Comparison of ENCODE assay signal across 23 cellular contexts in the genomic region with DNA sequence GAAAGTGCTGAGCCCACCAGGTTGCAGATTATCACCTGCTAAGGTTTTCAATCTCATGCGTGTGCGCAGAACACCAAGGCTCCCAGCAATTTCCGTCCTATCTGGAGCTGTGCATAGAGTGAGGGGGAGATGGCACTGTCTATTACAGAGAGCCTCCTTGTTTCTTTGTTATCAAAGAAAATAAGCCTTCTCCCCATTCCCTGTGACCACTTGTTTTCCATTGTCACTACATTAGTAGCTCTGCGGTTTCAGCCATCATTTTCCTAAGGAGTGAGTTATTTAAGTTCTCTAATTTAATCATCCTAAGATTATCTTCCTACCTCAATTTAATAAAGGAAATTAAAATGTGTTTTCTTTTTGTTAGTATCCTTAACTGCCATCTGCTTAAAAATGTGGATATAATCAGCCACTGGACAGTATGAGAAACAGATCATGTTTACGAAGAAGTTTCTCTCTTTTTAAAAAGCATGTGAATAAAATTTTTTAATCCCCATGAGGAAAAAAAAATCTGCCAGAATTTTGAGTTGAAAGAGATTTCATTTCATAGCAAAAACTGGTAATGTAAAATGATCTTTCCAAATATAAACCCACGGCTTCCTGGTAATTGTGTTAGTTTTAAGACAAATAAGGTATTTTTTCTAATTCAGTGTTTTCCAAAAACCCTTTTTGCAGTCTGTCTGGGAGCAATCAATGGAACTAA.
"Had no signal": no experiment of that assay in that cellular context is flagged by ENCODE, and none has a peak within 500 bp of the region (broad histone marks: within the 10 kb centered on the region; RNA-seq: fewer than 3 reads in every experiment).

No MANE protein-coding gene starts in this region.

- H3K4me1 ChIP-seq: colonic mucosa, esophagus squamous epithelium, psoas muscle, right lobe of liver, upper lobe of right lung had no signal

- H3K4me1 Mint-ChIP-seq: activated CD4-positive, alpha-beta T cell treated with anti-CD3 and anti-CD28 coated beads, Interleukin-2, amount 10 ng/mL, durations not matched to agents 24 days and 14 days had no signal

- H3K27ac Mint-ChIP-seq: activated CD4-positive, alpha-beta T cell treated with anti-CD3 and anti-CD28 coated beads, Interleukin-2, amount 10 ng/mL, durations not matched to agents 24 days and 14 days; activated naive CD8-positive, alpha-beta T cell; activated T-cell treated with anti-CD3 and anti-CD28 coated beads, Interleukin-2, amount 50 U/mL, for 72 hours; stimulated activated naive CD8-positive, alpha-beta T cell treated with anti-CD3 and anti-CD28 coated beads, Interleukin-15, Interleukin-2, amounts not matched to agents 100 ng/mL and 50 ng/mL, for 24 hours; T-helper 2 cell treated with Interferon-gamma antibody and Interleukin-4, amounts not matched to agents 5 μg/mL and 100 μg/mL, for 36 hours had no signal

- H3K9me3 Mint-ChIP-seq: activated CD4-positive, alpha-beta T cell treated with anti-CD3 and anti-CD28 coated beads, Interleukin-2, amount 10 ng/mL, durations not matched to agents 24 days and 14 days; stimulated activated naive CD8-positive, alpha-beta T cell treated with anti-CD3 and anti-CD28 coated beads, Interleukin-15, Interleukin-2, amounts not matched to agents 100 ng/mL and 50 ng/mL, for 24 hours; T-helper 2 cell treated with Interferon-gamma antibody and Interleukin-4, amounts not matched to agents 5 μg/mL and 100 μg/mL, for 36 hours had no signal

- H3K9me3 ChIP-seq: body of pancreas, colonic mucosa, esophagus squamous epithelium, mucosa of descending colon, right lobe of liver, thoracic aorta, upper lobe of right lung had no signal

- H3K4me3 ChIP-seq: body of pancreas, colonic mucosa, esophagus squamous epithelium, heart right ventricle, mucosa of descending colon, psoas muscle, right lobe of liver, thoracic aorta, upper lobe of right lung had no signal

- FAIRE-seq: islet of Langerhans had no signal

- H3K4me3 Mint-ChIP-seq: activated CD4-positive, alpha-beta T cell treated with anti-CD3 and anti-CD28 coated beads, Interleukin-2, amount 10 ng/mL, durations not matched to agents 24 days and 14 days; activated naive CD8-positive, alpha-beta T cell; activated T-cell treated with anti-CD3 and anti-CD28 coated beads, Interleukin-2, amount 50 U/mL, for 72 hours; naive thymus-derived CD8-positive, alpha-beta T cell; stimulated activated naive CD8-positive, alpha-beta T cell treated with anti-CD3 and anti-CD28 coated beads, Interleukin-15, Interleukin-2, amounts not matched to agents 100 ng/mL and 50 ng/mL, for 24 hours; T-helper 2 cell treated with Interferon-gamma antibody and Interleukin-4, amounts not matched to agents 5 μg/mL and 100 μg/mL, for 36 hours had no signal

- ATAC-seq: activated T-cell treated with anti-CD3 and anti-CD28 coated beads, Interleukin-2, amount 50 U/mL, for 72 hours; body of pancreas; heart right ventricle; left colon; mucosa of descending colon; naive thymus-derived CD8-positive, alpha-beta T cell; psoas muscle; right lobe of liver; upper lobe of right lung had no signal

- H3K27me3 ChIP-seq: body of pancreas, colonic mucosa, esophagus squamous epithelium, heart right ventricle, right lobe of liver, upper lobe of right lung had no signal

- H3K27ac ChIP-seq: body of pancreas, colonic mucosa, esophagus squamous epithelium, psoas muscle, right lobe of liver, thoracic aorta, upper lobe of right lung had no signal

- H3K36me3 ChIP-seq: colonic mucosa, esophagus squamous epithelium, heart right ventricle, right lobe of liver, thoracic aorta, upper lobe of right lung had no signal

- H3K36me3 Mint-ChIP-seq: activated naive CD8-positive, alpha-beta T cell; naive thymus-derived CD8-positive, alpha-beta T cell had no signal

- DNase-seq: activated CD4-positive, alpha-beta T cell treated with anti-CD3 and anti-CD28 coated beads, Interleukin-2, amount 10 ng/mL, durations not matched to agents 24 days and 14 days; activated CD4-positive, CD25-positive, alpha-beta regulatory T cell; activated CD8-positive, alpha-beta memory T cell treated with anti-CD3 and anti-CD28 coated beads, Interleukin-2, amount 50 U/mL, for 48 hours; activated gamma-delta T cell treated with Interleukin-2 at 50 U/mL for 16 hours; activated T-cell treated with anti-CD3 and anti-CD28 coated beads, Interleukin-2, amount 50 U/mL, for 72 hours; amygdala; body of pancreas; central memory CD4-positive, alpha-beta T cell; colonic mucosa; esophagus squamous epithelium; foreskin melanocyte; heart right ventricle; left colon; mucosa of descending colon; naive thymus-derived CD8-positive, alpha-beta T cell; psoas muscle; right lobe of liver; upper lobe of right lung had no signal
